In genomic region chr12:123936956-123937706, GRCh38 we compare ENCODE assay signal across 13 cellular contexts. TPM values are rescaled to one million over a fixed set of nuclear protein-coding genes. Genes with fewer than 3 reads are reported as not detected.
DNase-seq lines count a peak whose midpoint lies in the region; ATAC-seq and TF ChIP-seq lines count a peak whose summit lies in the region.
"Had no signal": no experiment of that assay in that cellular context is flagged by ENCODE, and none has a peak within 500 bp of the region (broad histone marks: within the 10 kb centered on the region; RNA-seq: fewer than 3 reads in every experiment).

No MANE protein-coding gene starts in this region.

- peak overlapping the region; percentile 81 for H3K4me2 ChIP-seq in BLaER1

- peak overlapping the region; percentile 84 for H3K27ac Mint-ChIP-seq in CD8-positive, alpha-beta T cell
- H3K27ac Mint-ChIP-seq in activated naive CD4-positive, alpha-beta T cell treated with anti-CD3 and anti-CD28 coated beads, Interleukin-2, amount 50 U/mL, for 72 hours, result peak overlapping the region; percentile 85 to 92
- peak overlapping the region; percentile 95 to 96 for H3K27ac Mint-ChIP-seq in natural killer cell

- H3K4me3 Mint-ChIP-seq in CD8-positive, alpha-beta T cell, result peak overlapping the region; percentile 72
- H3K4me3 Mint-ChIP-seq in natural killer cell, result peak overlapping the region; percentile 84

- H3K9me3 ChIP-seq in BLaER1, result peaks cover 8% of the 10 kb centered on the region
- H3K9me3 ChIP-seq in CD8-positive, alpha-beta T cell (ENCODE audit: low read length), result no peaks in the 10 kb centered on the region

- CTCF ChIA-PET in CD8-positive, alpha-beta T cell (lab: Charles Lee), result interaction anchor here (0.8 to 1.9 kb wide), 3 partner anchors 11 to 31 kb away, joined by 3 to 5 read pairs (median 5); no protein-coding TSS in a partner anchor

- peaks cover 54% of the 10 kb centered on the region for H3K4me1 ChIP-seq in BLaER1
- H3K4me1 ChIP-seq in CD8-positive, alpha-beta T cell (ENCODE audit: insufficient read depth, low read length), result peaks cover 43% of the 10 kb centered on the region
- H3K4me1 ChIP-seq: parathyroid adenoma had no signal

- DNase-seq in CD8-positive, alpha-beta T cell, result no peak
- no peak for DNase-seq in activated naive CD4-positive, alpha-beta T cell treated with anti-CD3 and anti-CD28 coated beads, Interleukin-2, amount 50 U/mL, for 72 hours (ENCODE audit: low spot score in 2 of 2)
- DNase-seq in natural killer cell, result no peak
- no peak for DNase-seq in GM19240 (ENCODE audit: insufficient read length, low spot score)
- DNase-seq: DMS79, KBM-7, NCI-H1105, NCI-H226, SHP77 had no signal

- H3K9me3 Mint-ChIP-seq in CD8-positive, alpha-beta T cell, result no peaks in the 10 kb centered on the region
- H3K9me3 Mint-ChIP-seq in activated naive CD4-positive, alpha-beta T cell treated with anti-CD3 and anti-CD28 coated beads, Interleukin-2, amount 50 U/mL, for 72 hours, result no peaks in the 10 kb centered on the region
- H3K9me3 Mint-ChIP-seq in natural killer cell, result no peaks in the 10 kb centered on the region

- POLR2A ChIA-PET in CD8-positive, alpha-beta T cell (lab: Charles Lee), result interaction anchor here (0.7 to 1.5 kb wide), 2 partner anchors 14 to 39 kb away, joined by 3 to 4 read pairs; no protein-coding TSS in a partner anchor

- H3K36me3 Mint-ChIP-seq in CD8-positive, alpha-beta T cell, result peaks cover 21% of the 10 kb centered on the region
- H3K36me3 Mint-ChIP-seq in activated naive CD4-positive, alpha-beta T cell treated with anti-CD3 and anti-CD28 coated beads, Interleukin-2, amount 50 U/mL, for 72 hours, result peaks cover 8 to 10% of the 10 kb centered on the region in 2 donors
- H3K36me3 Mint-ChIP-seq in natural killer cell, result peaks cover 8% of the 10 kb centered on the region

- ATAC-seq in CD8-positive, alpha-beta T cell, result no peak
- ATAC-seq in activated naive CD4-positive, alpha-beta T cell treated with anti-CD3 and anti-CD28 coated beads, Interleukin-2, amount 50 U/mL, for 72 hours, result no peak
- ATAC-seq in natural killer cell (no peak), GM18909 (IDR thresholded peaks at IDR 0.05; ENCODE audit: poor library complexity, unreplicated experiment) (no peak), GM18858 (IDR thresholded peaks at IDR 0.05; ENCODE audit: unreplicated experiment) (no peak)

- intact Hi-C loops in CD8-positive, alpha-beta T cell (cut with DNase I, micrococcal nuclease), result no loop called here
- intact Hi-C loops in natural killer cell (cut with micrococcal nuclease), result loop anchor here (1.0 to 10.0 kb wide), 3 partner anchors 32 to 488 kb away; partner anchors contain the start of genes CCDC92 and ZNF664

- peak overlapping the region; percentile 16; the same call in 1 of the 2 replicates for H3K9ac ChIP-seq in BLaER1
- H3K9ac ChIP-seq: parathyroid adenoma had no signal

- H3K4me3 ChIP-seq in BLaER1, result peak overlapping the region; percentile 36
- peak overlapping the region; percentile 44 for H3K4me3 ChIP-seq in CD8-positive, alpha-beta T cell (ENCODE audit: low read depth, low read length)

- peaks cover 30% of the 10 kb centered on the region for H3K36me3 ChIP-seq in BLaER1
- no peaks in the 10 kb centered on the region for H3K36me3 ChIP-seq in CD8-positive, alpha-beta T cell (ENCODE audit: insufficient read depth, low read length)

- TF ChIP-seq CTCF in CD8-positive, alpha-beta T cell (IDR thresholded peaks at IDR 0.05), result no peak
- no peak for TF ChIP-seq CTCF in natural killer cell (IDR thresholded peaks at IDR 0.05)

- H4K20me1 ChIP-seq in BLaER1, result peaks cover 24% of the 10 kb centered on the region

- no peaks in the 10 kb centered on the region for H3K27me3 Mint-ChIP-seq in CD8-positive, alpha-beta T cell (ENCODE audit: low read depth)
- no peaks in the 10 kb centered on the region for H3K27me3 Mint-ChIP-seq in natural killer cell (ENCODE audit: low read depth in 2 of 2)

- peak overlapping the region; percentile 15 for H3K27ac ChIP-seq in BLaER1
- H3K27ac ChIP-seq in CD8-positive, alpha-beta T cell (ENCODE audit: low read depth, low read length), result peak overlapping the region; percentile 55
- H3K27ac ChIP-seq: parathyroid adenoma had no signal

- H3K4me1 Mint-ChIP-seq in CD8-positive, alpha-beta T cell (ENCODE audit: low read depth), result peaks cover 43% of the 10 kb centered on the region
- peaks cover 66 to 67% of the 10 kb centered on the region in 2 donors for H3K4me1 Mint-ChIP-seq in natural killer cell

- H3K27me3 ChIP-seq in BLaER1, result no peaks in the 10 kb centered on the region
- no peaks in the 10 kb centered on the region for H3K27me3 ChIP-seq in CD8-positive, alpha-beta T cell (ENCODE audit: insufficient read depth, low read length)

RNA-seq across cellular contexts. Expression of gene CCDC92, which starts 35.5 kb away (rescaled TPM):
- 1 to 10 TPM; 6.9 to 8.1 TPM for total RNA-seq in CD8-positive, alpha-beta T cell
- total RNA-seq in activated naive CD4-positive, alpha-beta T cell treated with anti-CD3 and anti-CD28 coated beads, Interleukin-2, amount 50 U/mL, for 72 hours, result 10 to 100 TPM in 1 of 2 donors, 1 to 10 TPM in 1; 2.6 to 13.7 TPM
- total RNA-seq in natural killer cell, result 10 to 100 TPM; 37.6 to 42.4 (median 39.1) TPM

RNA-seq across cellular contexts. Expression of gene ZNF664, which starts 35.9 kb away (rescaled TPM):
- 10 to 100 TPM; 14.2 to 17.9 TPM for total RNA-seq in CD8-positive, alpha-beta T cell
- total RNA-seq in activated naive CD4-positive, alpha-beta T cell treated with anti-CD3 and anti-CD28 coated beads, Interleukin-2, amount 50 U/mL, for 72 hours, result 10 to 100 TPM; 30.5 to 51.1 TPM
- 10 to 100 TPM; 36.0 to 47.3 (median 46.9) TPM for total RNA-seq in natural killer cell
